ENCODE assay signal across 18 cellular contexts in genomic region chr6:111204305-111204704, GRCh38.
A peak's percentile ranks its signal among the peaks of the same experiment; 100 is the strongest.
DNase-seq lines count a peak whose midpoint lies in the region; ATAC-seq and TF ChIP-seq lines count a peak whose summit lies in the region.
"Had no signal": no experiment of that assay in that cellular context is flagged by ENCODE, and none has a peak within 500 bp of the region (broad histone marks: within the 10 kb centered on the region; RNA-seq: fewer than 3 reads in every experiment).

No MANE protein-coding gene starts in this region.

- H3K27ac ChIP-seq in PC-9 = no peak overlapping the region
- H3K27ac ChIP-seq in left ventricle myocardium inferior (replicated peaks) = peak overlapping the region; percentile 44
- peak overlapping the region; percentile 38 for H3K27ac ChIP-seq in psoas muscle
- H3K27ac ChIP-seq in spleen = no peak overlapping the region
- H3K27ac ChIP-seq: BLaER1 treated with 17β-estradiol and CSF1 and Interleukin-3, amounts not matched to agents 10 nM and 100 nM had no signal

- H3K9me3 ChIP-seq in Loucy (ENCODE audit: insufficient read depth, low read depth, low read length) (no peaks in the 10 kb centered on the region), PC-9 (ENCODE audit: insufficient read depth, low read depth) (no peaks in the 10 kb centered on the region), left ventricle myocardium inferior (replicated peaks) (no peaks in the 10 kb centered on the region), psoas muscle (no peaks in the 10 kb centered on the region), spleen (no peaks in the 10 kb centered on the region)
- H3K9me3 ChIP-seq: BLaER1 treated with 17β-estradiol and CSF1 and Interleukin-3, amounts not matched to agents 10 nM and 100 nM had no signal

- no TSS peak for BruUV-seq in PC-9 (replicated peaks; lab: Mats Ljungman, UMichigan)

- H3K79me2 ChIP-seq in Loucy (ENCODE audit: insufficient read depth, low read length) = no peaks in the 10 kb centered on the region
- no peaks in the 10 kb centered on the region for H3K79me2 ChIP-seq in PC-9 (ENCODE audit: low read depth)

- intact Hi-C loops in PC-9 (cut with micrococcal nuclease; ENCODE audit: unreplicated experiment) (no loop called here), left ventricle myocardium inferior (cut with micrococcal nuclease) (no loop called here), psoas muscle (cut with DNase I) (no loop called here), spleen (cut with DNase I; ENCODE audit: low total_unique reads) (no loop called here)

- peaks cover 75% of the 10 kb centered on the region for H3K4me1 ChIP-seq in Loucy (ENCODE audit: insufficient read depth, low read length, poor library complexity, severe bottlenecking)
- H3K4me1 ChIP-seq in PC-9 (replicated peaks; ENCODE audit: insufficient read depth) = no peaks in the 10 kb centered on the region
- H3K4me1 ChIP-seq in left ventricle myocardium inferior = peaks cover 35% of the 10 kb centered on the region
- H3K4me1 ChIP-seq in psoas muscle = peaks cover 5% of the 10 kb centered on the region
- H3K4me1 ChIP-seq in spleen = peaks cover 0 to 9% (median 0%) of the 10 kb centered on the region in 6 donors

- H3F3A ChIP-seq in Loucy (ENCODE audit: low read depth) (peaks cover 11% of the 10 kb centered on the region; the same call in 1 of the 2 replicates), PC-9 (ENCODE audit: insufficient read depth, low read depth) (no peaks in the 10 kb centered on the region)

- H3K9ac ChIP-seq in Loucy (ENCODE audit: low read depth, low read length, poor library complexity, severe bottlenecking) = peak overlapping the region; percentile 30
- H3K9ac ChIP-seq: BLaER1 treated with 17β-estradiol and CSF1 and Interleukin-3, amounts not matched to agents 10 nM and 100 nM had no signal

- H2AFZ ChIP-seq in Loucy (ENCODE audit: low read length) (no peak overlapping the region), PC-9 (0 out of 2 replicates have a peak overlapping the region, but pooled peaks have one; percentile 55)

- ATAC-seq in psoas muscle (peak; percentile 33 to 51 (median 42)), GM21526 (IDR thresholded peaks at IDR 0.05; ENCODE audit: low FRiP score, unreplicated experiment) (no peak), GM19328 (IDR thresholded peaks at IDR 0.05; ENCODE audit: unreplicated experiment) (no peak)
- ATAC-seq: HepG2 had no signal

- H4K20me1 ChIP-seq in Loucy (ENCODE audit: insufficient read depth, low read length, poor library complexity, severe bottlenecking) (no peaks in the 10 kb centered on the region), PC-9 (ENCODE audit: insufficient read depth) (no peaks in the 10 kb centered on the region)

- POLR2A ChIA-PET in PC-9 (lab: Charles Lee; ENCODE audit: unreplicated experiment) = no interaction called here

- H3K9me2 ChIP-seq in Loucy (replicated peaks; ENCODE audit: low read depth, low read length) (no peaks in the 10 kb centered on the region), PC-9 (ENCODE audit: insufficient read depth) (no peaks in the 10 kb centered on the region)

- 30 to 45% (median 31%) methylated on average over 2 of the region's 2 CpGs for whole genome bisulfite sequencing in psoas muscle, 3 donors
- 82 to 100% (median 92%) methylated on average over 2 of the region's 2 CpGs for WGBS in spleen, 5 donors

- no peak for DNase-seq in PC-9
- DNase-seq in left ventricle myocardium inferior = no peak
- DNase-seq in psoas muscle = no peak
- no peak for DNase-seq in spleen
- DNase-seq in NCI-H2171 treated with DMSO at 0.1 percent for 48 hours (lab: John Stamatoyannopoulos, UW) = no peak
- DNase-seq: ACHN; CD4-positive, alpha-beta T cell; COR-L47; DMS153; DMS79 treated with DMSO at 0.1 percent for 48 hours; EL; HCEC 1CT; HFFc6 had no signal

- CTCF ChIA-PET in PC-9 (lab: Charles Lee) = no interaction called here

- no peak overlapping the region for H3K4me2 ChIP-seq in Loucy (ENCODE audit: low read depth, low read length, poor library complexity, severe bottlenecking)
- no peak overlapping the region for H3K4me2 ChIP-seq in PC-9
- H3K4me2 ChIP-seq: BLaER1 treated with 17β-estradiol and CSF1 and Interleukin-3, amounts not matched to agents 10 nM and 100 nM had no signal

- H3K27me3 ChIP-seq in Loucy (ENCODE audit: insufficient read depth, low read length, poor library complexity, severe bottlenecking) (no peaks in the 10 kb centered on the region), PC-9 (ENCODE audit: insufficient read depth, low read depth) (no peaks in the 10 kb centered on the region), left ventricle myocardium inferior (ENCODE audit: low read depth) (no peaks in the 10 kb centered on the region), psoas muscle (ENCODE audit: insufficient read depth in 3 of 3, low read length in 2 of 3) (no peaks in the 10 kb centered on the region), spleen (replicated peaks in 1 of 7) (no peaks in the 10 kb centered on the region)
- H3K27me3 ChIP-seq: BLaER1 treated with 17β-estradiol and CSF1 and Interleukin-3, amounts not matched to agents 10 nM and 100 nM had no signal

- H3K4me3 ChIP-seq in Loucy (ENCODE audit: low read length, poor library complexity, severe bottlenecking) (no peak overlapping the region), PC-9 (no peak overlapping the region), left ventricle myocardium inferior (no peak overlapping the region), psoas muscle (no peak overlapping the region), spleen (no peak overlapping the region)
- H3K4me3 ChIP-seq: BLaER1 treated with 17β-estradiol and CSF1 and Interleukin-3, amounts not matched to agents 10 nM and 100 nM had no signal

- H3K36me3 ChIP-seq in Loucy (ENCODE audit: insufficient read depth, low read length) (no peaks in the 10 kb centered on the region), PC-9 (ENCODE audit: low read depth) (no peaks in the 10 kb centered on the region), left ventricle myocardium inferior (no peaks in the 10 kb centered on the region), psoas muscle (ENCODE audit: insufficient read depth in 1 of 2, low read depth in 1 of 2) (peaks cover 0 to 14% of the 10 kb centered on the region in 2 donors), spleen (no peaks in the 10 kb centered on the region)

- TF ChIP-seq CTCF in Loucy (conservative IDR thresholded peaks at IDR 0.05; ENCODE audit: low read length) (no peak), PC-9 (conservative IDR thresholded peaks at IDR 0.05) (no peak), left ventricle myocardium inferior (IDR thresholded peaks at IDR 0.05; ENCODE audit: borderline replicate concordance) (no peak), psoas muscle (IDR thresholded peaks at IDR 0.05) (no peak), spleen (IDR thresholded peaks at IDR 0.05 in 8 of 11, conservative IDR thresholded peaks at IDR 0.05 in 3 of 11) (no peak)

- TF ChIP-seq POLR2A in spleen (IDR thresholded peaks at IDR 0.05) = no peak

Comparison
In these comparisons a context has a peak if more than half of its experiments do, and no peak if none do; other contexts are left out.
1. H3K27ac ChIP-seq: peak in left ventricle myocardium inferior (single experiment) and psoas muscle (single experiment); none in PC-9 (single experiment) and spleen (0 of 8).
2. ATAC-seq: peak in psoas muscle (4 of 4); none in GM21526 (single experiment) and GM19328 (single experiment).